ENCODE assay signal across 10 cellular contexts in the genomic region with DNA sequence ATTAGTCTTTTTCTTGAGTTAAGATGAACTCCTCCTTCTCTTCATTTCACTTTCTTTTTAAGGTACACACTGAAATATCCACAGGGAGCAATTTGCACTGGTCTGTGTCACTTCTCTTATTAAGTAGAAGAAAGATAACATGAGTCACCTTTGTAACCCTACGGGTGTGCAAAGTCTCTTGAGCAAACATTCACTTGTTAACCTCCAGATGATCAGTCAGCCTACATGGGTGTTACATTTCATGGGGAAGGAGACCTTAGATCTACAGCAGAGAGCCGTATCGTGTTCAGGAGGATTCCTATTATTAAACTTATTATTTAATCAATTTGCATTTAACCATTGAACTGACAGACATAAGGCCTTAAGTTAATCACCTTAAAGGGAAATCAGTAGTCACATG. TPM values are rescaled to one million over a fixed set of nuclear protein-coding genes. Genes with fewer than 3 reads are reported as not detected.
DNase-seq lines count a peak whose midpoint lies in the region; ATAC-seq, FAIRE-seq and TF ChIP-seq lines count a peak whose summit lies in the region.
"Had no signal": no experiment of that assay in that cellular context is flagged by ENCODE, and none has a peak within 500 bp of the region (broad histone marks: within the 10 kb centered on the region; RNA-seq: fewer than 3 reads in every experiment).

No MANE protein-coding gene starts in this region.

- no peak overlapping the region for H3K4me3 Mint-ChIP-seq in activated CD8-positive, alpha-beta memory T cell treated with anti-CD3 and anti-CD28 coated beads, Interleukin-2, amount 10 ng/mL, durations not matched to agents 7 days and 5 days
- no peak overlapping the region for H3K4me3 Mint-ChIP-seq in stimulated activated memory B cell treated with anti-CD40 and anti-IgM and Interleukin-4, amounts not matched to agents 10 μg/mL and 1 μg/mL and 100 μg/mL, for 72 hours
- H3K4me3 Mint-ChIP-seq: activated T-cell treated with anti-CD3 and anti-CD28 coated beads, Interleukin-2, amount 50 U/mL, for 4 hours had no signal

- FAIRE-seq in RCC 7860 (lab: Jason Lieb, UNC), result peak; percentile 61

- no peaks in the 10 kb centered on the region for H3K9me3 Mint-ChIP-seq in activated CD8-positive, alpha-beta memory T cell treated with anti-CD3 and anti-CD28 coated beads, Interleukin-2, amount 10 ng/mL, durations not matched to agents 7 days and 5 days (ENCODE audit: low read depth)
- peaks cover 5% of the 10 kb centered on the region for H3K9me3 Mint-ChIP-seq in stimulated activated memory B cell treated with anti-CD40 and anti-IgM and Interleukin-4, amounts not matched to agents 10 μg/mL and 1 μg/mL and 100 μg/mL, for 72 hours
- H3K9me3 Mint-ChIP-seq: activated T-cell treated with anti-CD3 and anti-CD28 coated beads, Interleukin-2, amount 50 U/mL, for 4 hours had no signal

- peaks cover 72% of the 10 kb centered on the region for H3K36me3 Mint-ChIP-seq in activated CD8-positive, alpha-beta memory T cell treated with anti-CD3 and anti-CD28 coated beads, Interleukin-2, amount 10 ng/mL, durations not matched to agents 7 days and 5 days
- peaks cover 62% of the 10 kb centered on the region for H3K36me3 Mint-ChIP-seq in stimulated activated memory B cell treated with anti-CD40 and anti-IgM and Interleukin-4, amounts not matched to agents 10 μg/mL and 1 μg/mL and 100 μg/mL, for 72 hours

- ATAC-seq in activated CD8-positive, alpha-beta memory T cell treated with anti-CD3 and anti-CD28 coated beads, Interleukin-2, amount 10 ng/mL, durations not matched to agents 7 days and 5 days, result no peak
- no peak for ATAC-seq in stimulated activated memory B cell treated with anti-CD40 and anti-IgM and Interleukin-4, amounts not matched to agents 10 μg/mL and 1 μg/mL and 100 μg/mL, for 72 hours

- POLR2A ChIA-PET in GM10248 (lab: Yijun Ruan, JAX), result no interaction called here

- H3K27ac Mint-ChIP-seq in activated CD8-positive, alpha-beta memory T cell treated with anti-CD3 and anti-CD28 coated beads, Interleukin-2, amount 10 ng/mL, durations not matched to agents 7 days and 5 days, result peak overlapping the region; percentile 28
- peak overlapping the region; percentile 17 for H3K27ac Mint-ChIP-seq in stimulated activated memory B cell treated with anti-CD40 and anti-IgM and Interleukin-4, amounts not matched to agents 10 μg/mL and 1 μg/mL and 100 μg/mL, for 72 hours

- no peaks in the 10 kb centered on the region for H3K27me3 Mint-ChIP-seq in activated CD8-positive, alpha-beta memory T cell treated with anti-CD3 and anti-CD28 coated beads, Interleukin-2, amount 10 ng/mL, durations not matched to agents 7 days and 5 days
- H3K27me3 Mint-ChIP-seq in stimulated activated memory B cell treated with anti-CD40 and anti-IgM and Interleukin-4, amounts not matched to agents 10 μg/mL and 1 μg/mL and 100 μg/mL, for 72 hours, result no peaks in the 10 kb centered on the region

- CTCF ChIA-PET in activated CD8-positive, alpha-beta memory T cell treated with anti-CD3 and anti-CD28 coated beads, Interleukin-2, amount 10 ng/mL, durations not matched to agents 7 days and 5 days (lab: Charles Lee), result no interaction called here
- CTCF ChIA-PET in GM10248 (lab: Yijun Ruan, JAX), result interaction anchor here (0.9 to 1.5 kb wide), 2 partner anchors 12 to 833 kb away, joined by 3 read pairs; no protein-coding TSS in a partner anchor

- TF ChIP-seq CTCF in GM10248 (IDR thresholded peaks at IDR 0.05; ENCODE audit: control extremely low read depth, extremely low read depth, low read depth, missing control alignments), result no peak

- peaks cover 56% of the 10 kb centered on the region for H3K4me1 Mint-ChIP-seq in activated CD8-positive, alpha-beta memory T cell treated with anti-CD3 and anti-CD28 coated beads, Interleukin-2, amount 10 ng/mL, durations not matched to agents 7 days and 5 days
- peaks cover 48% of the 10 kb centered on the region for H3K4me1 Mint-ChIP-seq in stimulated activated memory B cell treated with anti-CD40 and anti-IgM and Interleukin-4, amounts not matched to agents 10 μg/mL and 1 μg/mL and 100 μg/mL, for 72 hours

- DNase-seq in activated CD8-positive, alpha-beta memory T cell treated with anti-CD3 and anti-CD28 coated beads, Interleukin-2, amount 10 ng/mL, durations not matched to agents 7 days and 5 days, result no peak
- no peak for DNase-seq in activated CD8-positive, alpha-beta memory T cell treated with anti-CD3 and anti-CD28 coated beads, Interleukin-2, amount 50 U/mL, for 4 hours
- peak; percentile 40 for DNase-seq in RCC 7860 (ENCODE audit: low spot score)
- DNase-seq in kidney tubule cell (ENCODE audit: low spot score), result peak; percentile 49
- DNase-seq in GM10248 (ENCODE audit: extremely low spot score), result no peak
- no peak for DNase-seq in RKO (ENCODE audit: low spot score)
- no peak for DNase-seq in retina
- DNase-seq: activated T-cell treated with anti-CD3 and anti-CD28 coated beads, Interleukin-2, amount 50 U/mL, for 4 hours; NCI-H187 treated with DMSO at 0.1 percent for 48 hours had no signal

RNA-seq across cellular contexts. Expression of a gene that starts 5.1 kb away (rescaled TPM):
- 10 to 100 TPM; 24.8 to 30.5 TPM for total RNA-seq in activated CD8-positive, alpha-beta memory T cell treated with anti-CD3 and anti-CD28 coated beads, Interleukin-2, amount 10 ng/mL, durations not matched to agents 7 days and 5 days

RNA-seq across cellular contexts. Expression of a gene that starts 55.1 kb away (rescaled TPM):
- 10 to 100 TPM in 1 of 2 experiments, 1 to 10 TPM in 1; 8.9 to 10.2 TPM for total RNA-seq in activated CD8-positive, alpha-beta memory T cell treated with anti-CD3 and anti-CD28 coated beads, Interleukin-2, amount 10 ng/mL, durations not matched to agents 7 days and 5 days

Comparison
In these comparisons a context has a peak if more than half of its experiments do, and no peak if none do; other contexts are left out.
1. DNase-seq: peak in RCC 7860 (single experiment) and kidney tubule cell (single experiment); none in activated CD8-positive, alpha-beta memory T cell treated with anti-CD3 and anti-CD28 coated beads, Interleukin-2, amount 10 ng/mL, durations not matched to agents 7 days and 5 days (single experiment), activated CD8-positive, alpha-beta memory T cell treated with anti-CD3 and anti-CD28 coated beads, Interleukin-2, amount 50 U/mL, for 4 hours (single experiment), GM10248 (single experiment), RKO (single experiment) and retina (single experiment).